In genomic region chr1:26169669-26170471, GRCh38 we compare ENCODE assay signal across 1 cellular context.
A peak's percentile ranks its signal among the peaks of the same experiment; 100 is the strongest.
TF ChIP-seq lines count a peak whose summit lies in the region.

Gene ZNF593 (plus strand): TSS chr1:26169908. CDS start chr1:26169984, 76 bp downstream.

TF ChIP-seq in HepG2, 621 proteins besides CTCF, POLR2A, EP300 and RAD21 (continued from another document and continues in another):
- TF ChIP-seq, protein P1, sequence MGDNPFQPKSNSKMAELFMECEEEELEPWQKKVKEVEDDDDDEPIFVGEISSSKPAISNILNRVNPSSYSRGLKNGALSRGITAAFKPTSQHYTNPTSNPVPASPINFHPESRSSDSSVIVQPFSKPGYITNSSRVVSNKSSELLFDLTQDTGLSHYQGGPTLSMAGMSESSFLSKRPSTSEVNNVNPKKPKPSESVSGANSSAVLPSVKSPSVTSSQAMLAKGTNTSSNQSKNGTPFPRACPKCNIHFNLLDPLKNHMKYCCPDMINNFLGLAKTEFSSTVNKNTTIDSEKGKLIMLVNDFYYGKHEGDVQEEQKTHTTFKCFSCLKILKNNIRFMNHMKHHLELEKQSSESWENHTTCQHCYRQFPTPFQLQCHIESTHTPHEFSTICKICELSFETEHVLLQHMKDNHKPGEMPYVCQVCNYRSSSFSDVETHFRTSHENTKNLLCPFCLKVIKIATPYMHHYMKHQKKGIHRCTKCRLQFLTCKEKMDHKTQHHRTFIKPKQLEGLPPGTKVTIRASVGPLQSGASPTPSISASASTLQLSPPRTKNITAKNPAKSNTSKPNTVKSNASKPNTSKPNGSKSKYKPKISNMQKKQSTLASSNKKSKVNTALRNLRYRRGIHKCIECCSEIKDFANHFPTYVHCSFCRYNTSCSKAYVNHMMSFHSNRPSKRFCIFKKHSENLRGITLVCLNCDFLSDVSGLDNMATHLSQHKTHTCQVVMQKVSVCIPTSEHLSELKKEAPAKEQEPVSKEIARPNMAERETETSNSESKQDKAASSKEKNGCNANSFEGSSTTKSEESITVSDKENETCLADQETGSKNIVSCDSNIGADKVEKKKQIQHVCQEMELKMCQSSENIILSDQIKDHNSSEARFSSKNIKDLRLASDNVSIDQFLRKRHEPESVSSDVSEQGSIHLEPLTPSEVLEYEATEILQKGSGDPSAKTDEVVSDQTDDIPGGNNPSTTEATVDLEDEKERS (CRISPR knock-in tag; IDR thresholded peaks at IDR 0.05) = peak; percentile 79
- TF ChIP-seq, protein P2, sequence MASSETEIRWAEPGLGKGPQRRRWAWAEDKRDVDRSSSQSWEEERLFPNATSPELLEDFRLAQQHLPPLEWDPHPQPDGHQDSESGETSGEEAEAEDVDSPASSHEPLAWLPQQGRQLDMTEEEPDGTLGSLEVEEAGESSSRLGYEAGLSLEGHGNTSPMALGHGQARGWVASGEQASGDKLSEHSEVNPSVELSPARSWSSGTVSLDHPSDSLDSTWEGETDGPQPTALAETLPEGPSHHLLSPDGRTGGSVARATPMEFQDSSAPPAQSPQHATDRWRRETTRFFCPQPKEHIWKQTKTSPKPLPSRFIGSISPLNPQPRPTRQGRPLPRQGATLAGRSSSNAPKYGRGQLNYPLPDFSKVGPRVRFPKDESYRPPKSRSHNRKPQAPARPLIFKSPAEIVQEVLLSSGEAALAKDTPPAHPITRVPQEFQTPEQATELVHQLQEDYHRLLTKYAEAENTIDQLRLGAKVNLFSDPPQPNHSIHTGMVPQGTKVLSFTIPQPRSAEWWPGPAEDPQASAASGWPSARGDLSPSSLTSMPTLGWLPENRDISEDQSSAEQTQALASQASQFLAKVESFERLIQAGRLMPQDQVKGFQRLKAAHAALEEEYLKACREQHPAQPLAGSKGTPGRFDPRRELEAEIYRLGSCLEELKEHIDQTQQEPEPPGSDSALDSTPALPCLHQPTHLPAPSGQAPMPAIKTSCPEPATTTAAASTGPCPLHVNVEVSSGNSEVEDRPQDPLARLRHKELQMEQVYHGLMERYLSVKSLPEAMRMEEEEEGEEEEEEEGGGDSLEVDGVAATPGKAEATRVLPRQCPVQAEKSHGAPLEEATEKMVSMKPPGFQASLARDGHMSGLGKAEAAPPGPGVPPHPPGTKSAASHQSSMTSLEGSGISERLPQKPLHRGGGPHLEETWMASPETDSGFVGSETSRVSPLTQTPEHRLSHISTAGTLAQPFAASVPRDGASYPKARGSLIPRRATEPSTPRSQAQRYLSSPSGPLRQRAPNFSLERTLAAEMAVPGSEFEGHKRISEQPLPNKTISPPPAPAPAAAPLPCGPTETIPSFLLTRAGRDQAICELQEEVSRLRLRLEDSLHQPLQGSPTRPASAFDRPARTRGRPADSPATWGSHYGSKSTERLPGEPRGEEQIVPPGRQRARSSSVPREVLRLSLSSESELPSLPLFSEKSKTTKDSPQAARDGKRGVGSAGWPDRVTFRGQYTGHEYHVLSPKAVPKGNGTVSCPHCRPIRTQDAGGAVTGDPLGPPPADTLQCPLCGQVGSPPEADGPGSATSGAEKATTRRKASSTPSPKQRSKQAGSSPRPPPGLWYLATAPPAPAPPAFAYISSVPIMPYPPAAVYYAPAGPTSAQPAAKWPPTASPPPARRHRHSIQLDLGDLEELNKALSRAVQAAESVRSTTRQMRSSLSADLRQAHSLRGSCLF (CRISPR knock-in tag; IDR thresholded peaks at IDR 0.05; ENCODE audit: borderline replicate concordance) = peak; percentile 70; the same call in 1 of the 2 replicates
- peak; percentile 96 for TF ChIP-seq SMAD1 (CRISPR knock-in tag; IDR thresholded peaks at IDR 0.05; ENCODE audit: borderline replicate concordance, low read depth)
- TF ChIP-seq ZNF253 (CRISPR knock-in tag; IDR thresholded peaks at IDR 0.05; ENCODE audit: borderline replicate concordance) = no peak; the same call in 1 of the 2 replicates
- TF ChIP-seq RAD51 (IDR thresholded peaks at IDR 0.05; ENCODE audit: borderline replicate concordance) = no peak
- no peak for TF ChIP-seq E2F2 (CRISPR knock-in tag; IDR thresholded peaks at IDR 0.05; ENCODE audit: borderline replicate concordance)
- TF ChIP-seq CBFB (CRISPR knock-in tag; IDR thresholded peaks at IDR 0.05) = peak; percentile 68; the same call in 1 of the 2 replicates
- TF ChIP-seq ZNF572 (CRISPR knock-in tag; IDR thresholded peaks at IDR 0.05) = peak; percentile 95; the same call in 1 of the 2 replicates
- no peak for TF ChIP-seq CEBPB (IDR thresholded peaks at IDR 0.05; ENCODE audit: borderline replicate concordance, low read depth, low read length)
- peak; percentile 88 for TF ChIP-seq ZFX (CRISPR knock-in tag; IDR thresholded peaks at IDR 0.05; ENCODE audit: low read depth)
- TF ChIP-seq SPEN (CRISPR knock-in tag; IDR thresholded peaks at IDR 0.05; ENCODE audit: low read depth) = peak; percentile 95
- peak; percentile 72 for TF ChIP-seq YY1 (IDR thresholded peaks at IDR 0.05; ENCODE audit: insufficient read depth, insufficient replicate concordance, low read depth, low read length)
- TF ChIP-seq HDAC1 (CRISPR knock-in tag; IDR thresholded peaks at IDR 0.05) = peak; percentile 97
- peak; percentile 97 for TF ChIP-seq ZFP90 (CRISPR knock-in tag; IDR thresholded peaks at IDR 0.05; ENCODE audit: borderline replicate concordance)
- peak; percentile 79; the same call in 1 of the 2 replicates for TF ChIP-seq SAFB2 (CRISPR knock-in tag; IDR thresholded peaks at IDR 0.05; ENCODE audit: borderline replicate concordance, low read depth)
- no peak for TF ChIP-seq HNRNPH1 (optimal IDR thresholded peaks at IDR 0.05; ENCODE audit: low read depth, low read length)
- TF ChIP-seq HMGXB3 (CRISPR knock-in tag; IDR thresholded peaks at IDR 0.05; ENCODE audit: borderline replicate concordance) = peak; percentile 72
- TF ChIP-seq ZSCAN30 (CRISPR knock-in tag; IDR thresholded peaks at IDR 0.05) = no peak
- peak; percentile 52 for TF ChIP-seq RARA (CRISPR knock-in tag; IDR thresholded peaks at IDR 0.05)
- TF ChIP-seq TEAD2 (CRISPR knock-in tag; IDR thresholded peaks at IDR 0.05) = 0 out of 2 replicates have a peak, but pooled peaks have one; percentile 39
- TF ChIP-seq JARID2 (CRISPR knock-in tag; IDR thresholded peaks at IDR 0.05; ENCODE audit: insufficient replicate concordance) = no peak
- TF ChIP-seq AGO1 (IDR thresholded peaks at IDR 0.05; ENCODE audit: low read depth, low read length, poor library complexity, severe bottlenecking) = no peak
- peak; percentile 90 for TF ChIP-seq ARNT2 (CRISPR knock-in tag; IDR thresholded peaks at IDR 0.05; ENCODE audit: low read depth)
- no peak for TF ChIP-seq RBAK (CRISPR knock-in tag; IDR thresholded peaks at IDR 0.05)
- no peak for TF ChIP-seq SMAD9 (CRISPR knock-in tag; IDR thresholded peaks at IDR 0.05)
- TF ChIP-seq ELF3 (CRISPR knock-in tag; IDR thresholded peaks at IDR 0.05) = peak; percentile 73
- TF ChIP-seq TOPORS (CRISPR knock-in tag; IDR thresholded peaks at IDR 0.05) = peak; percentile 91; the same call in 1 of the 2 replicates
- TF ChIP-seq, protein P3, sequence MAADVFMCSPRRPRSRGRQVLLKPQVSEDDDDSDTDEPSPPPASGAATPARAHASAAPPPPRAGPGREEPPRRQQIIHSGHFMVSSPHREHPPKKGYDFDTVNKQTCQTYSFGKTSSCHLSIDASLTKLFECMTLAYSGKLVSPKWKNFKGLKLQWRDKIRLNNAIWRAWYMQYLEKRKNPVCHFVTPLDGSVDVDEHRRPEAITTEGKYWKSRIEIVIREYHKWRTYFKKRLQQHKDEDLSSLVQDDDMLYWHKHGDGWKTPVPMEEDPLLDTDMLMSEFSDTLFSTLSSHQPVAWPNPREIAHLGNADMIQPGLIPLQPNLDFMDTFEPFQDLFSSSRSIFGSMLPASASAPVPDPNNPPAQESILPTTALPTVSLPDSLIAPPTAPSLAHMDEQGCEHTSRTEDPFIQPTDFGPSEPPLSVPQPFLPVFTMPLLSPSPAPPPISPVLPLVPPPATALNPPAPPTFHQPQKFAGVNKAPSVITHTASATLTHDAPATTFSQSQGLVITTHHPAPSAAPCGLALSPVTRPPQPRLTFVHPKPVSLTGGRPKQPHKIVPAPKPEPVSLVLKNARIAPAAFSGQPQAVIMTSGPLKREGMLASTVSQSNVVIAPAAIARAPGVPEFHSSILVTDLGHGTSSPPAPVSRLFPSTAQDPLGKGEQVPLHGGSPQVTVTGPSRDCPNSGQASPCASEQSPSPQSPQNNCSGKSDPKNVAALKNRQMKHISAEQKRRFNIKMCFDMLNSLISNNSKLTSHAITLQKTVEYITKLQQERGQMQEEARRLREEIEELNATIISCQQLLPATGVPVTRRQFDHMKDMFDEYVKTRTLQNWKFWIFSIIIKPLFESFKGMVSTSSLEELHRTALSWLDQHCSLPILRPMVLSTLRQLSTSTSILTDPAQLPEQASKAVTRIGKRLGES (CRISPR knock-in tag; IDR thresholded peaks at IDR 0.05; ENCODE audit: borderline replicate concordance) = no peak
- no peak for TF ChIP-seq ONECUT2 (CRISPR knock-in tag; IDR thresholded peaks at IDR 0.05)
- peak; percentile 95 for TF ChIP-seq TGIF2 (CRISPR knock-in tag; IDR thresholded peaks at IDR 0.05)
- TF ChIP-seq ZBTB8A (CRISPR knock-in tag; IDR thresholded peaks at IDR 0.05; ENCODE audit: borderline replicate concordance, low read depth) = no peak
- 0 out of 2 replicates have a peak, but pooled peaks have one; percentile 58 for TF ChIP-seq CENPT (CRISPR knock-in tag; IDR thresholded peaks at IDR 0.05; ENCODE audit: low read depth)
- peak; percentile 79; the same call in 1 of the 2 replicates for TF ChIP-seq ZNF441 (CRISPR knock-in tag; IDR thresholded peaks at IDR 0.05; ENCODE audit: borderline replicate concordance)
- TF ChIP-seq, protein P4, sequence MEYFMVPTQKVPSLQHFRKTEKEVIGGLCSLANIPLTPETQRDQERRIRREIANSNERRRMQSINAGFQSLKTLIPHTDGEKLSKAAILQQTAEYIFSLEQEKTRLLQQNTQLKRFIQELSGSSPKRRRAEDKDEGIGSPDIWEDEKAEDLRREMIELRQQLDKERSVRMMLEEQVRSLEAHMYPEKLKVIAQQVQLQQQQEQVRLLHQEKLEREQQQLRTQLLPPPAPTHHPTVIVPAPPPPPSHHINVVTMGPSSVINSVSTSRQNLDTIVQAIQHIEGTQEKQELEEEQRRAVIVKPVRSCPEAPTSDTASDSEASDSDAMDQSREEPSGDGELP (IDR thresholded peaks at IDR 0.05; ENCODE audit: borderline replicate concordance, low read depth) = peak; percentile 21; the same call in 1 of the 2 replicates
- no peak for TF ChIP-seq ZNF570 (CRISPR knock-in tag; IDR thresholded peaks at IDR 0.05; ENCODE audit: borderline replicate concordance)
- TF ChIP-seq SSRP1 (CRISPR knock-in tag; IDR thresholded peaks at IDR 0.05) = no peak; the same call in 1 of the 2 replicates
- TF ChIP-seq ZKSCAN5 (CRISPR knock-in tag; IDR thresholded peaks at IDR 0.05) = peak; percentile 76; the same call in 1 of the 2 replicates
- no peak for TF ChIP-seq FIP1L1 (IDR thresholded peaks at IDR 0.05; ENCODE audit: borderline replicate concordance, insufficient read depth, low read depth, low read length)
- peak; percentile 99; the same call in 2 of the 3 replicates for TF ChIP-seq MXI1 (IDR thresholded peaks at IDR 0.05; ENCODE audit: borderline replicate concordance, low read depth, low read length)
- TF ChIP-seq ZNF775 (CRISPR knock-in tag; IDR thresholded peaks at IDR 0.05; ENCODE audit: borderline replicate concordance) = no peak
- no peak for TF ChIP-seq SRSF1 (optimal IDR thresholded peaks at IDR 0.05; ENCODE audit: low read depth, low read length)
- TF ChIP-seq DRAP1 (CRISPR knock-in tag; IDR thresholded peaks at IDR 0.05) = peak; percentile 66
- TF ChIP-seq NFYB (CRISPR knock-in tag; IDR thresholded peaks at IDR 0.05) = peak; percentile 53
- TF ChIP-seq ZNF333 (CRISPR knock-in tag; IDR thresholded peaks at IDR 0.05; ENCODE audit: borderline replicate concordance) = peak; percentile 98
- TF ChIP-seq ZNF431 (CRISPR knock-in tag; IDR thresholded peaks at IDR 0.05; ENCODE audit: borderline replicate concordance, low read depth) = no peak
